ENCODE assay signal across 24 cellular contexts in the genomic region with DNA sequence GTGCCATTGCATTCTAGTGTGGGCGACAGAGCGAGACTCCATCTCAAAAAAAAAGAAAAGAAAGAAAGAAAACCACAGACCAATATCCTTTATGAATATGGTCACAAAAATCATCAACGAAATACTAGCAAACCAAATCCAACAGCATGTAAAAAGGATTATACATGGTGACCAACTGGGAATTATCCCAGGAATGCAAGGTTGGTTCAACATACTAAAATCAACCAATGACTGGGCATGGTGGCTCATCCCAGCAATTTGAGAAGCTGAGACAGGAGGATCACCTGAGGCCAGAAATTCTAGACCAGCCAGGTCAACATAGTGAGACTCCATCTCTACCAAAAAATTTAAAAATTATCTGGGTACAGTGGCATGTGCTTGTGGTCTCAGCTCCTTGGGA. TPM values are rescaled to one million over a fixed set of nuclear protein-coding genes. Genes with fewer than 3 reads are reported as not detected.
"Had no signal": no experiment of that assay in that cellular context is flagged by ENCODE, and none has a peak within 500 bp of the region (broad histone marks: within the 10 kb centered on the region; RNA-seq: fewer than 3 reads in every experiment).

No MANE protein-coding gene starts in this region.

- DNase-seq: activated CD4-positive, alpha-beta memory T cell treated with anti-CD3 and anti-CD28 coated beads for 36 hours; activated CD4-positive, alpha-beta T cell treated with anti-CD3 and anti-CD28 coated beads, Interleukin-2, amount 10 ng/mL, durations not matched to agents 7 days and 5 days; activated CD4-positive, CD25-positive, alpha-beta regulatory T cell; activated CD8-positive, alpha-beta memory T cell treated with anti-CD3 and anti-CD28 coated beads for 24 hours; activated effector memory CD4-positive, alpha-beta T cell treated with anti-CD3 and anti-CD28 coated beads, Interleukin-2, amount 50 U/mL, for 16 hours; activated naive CD4-positive, alpha-beta T cell treated with Interleukin-2 at 50 U/mL for 16 hours; activated naive CD8-positive, alpha-beta T cell treated with anti-CD3 and anti-CD28 coated beads, Interleukin-2, amount 50 U/mL, for 24 hours; activated T-cell treated with anti-CD3 and anti-CD28 coated beads, Interleukin-2, amount 50 U/mL, for 4 hours; amygdala; MM.1S; NCI-H1105; NCI-H1436; NCI-H1694 treated with DMSO at 0.1 percent for 48 hours; NCI-H2029 treated with DMSO at 0.1 percent for 48 hours; NCI-H345; NCI-H510A; SJCRH30; SK-N-SH; T-helper 1 cell had no signal

- H3K27ac ChIP-seq: SJCRH30, VCaP had no signal

- H3K4me1 ChIP-seq: SJCRH30 had no signal

- H3K9me3 Mint-ChIP-seq: activated naive CD8-positive, alpha-beta T cell treated with anti-CD3 and anti-CD28 coated beads, Interleukin-2, amount 50 U/mL, for 24 hours; activated T-cell treated with anti-CD3 and anti-CD28 coated beads, Interleukin-2, amount 50 U/mL, for 4 hours; central memory CD8-positive, alpha-beta T cell had no signal

- ATAC-seq: activated naive CD4-positive, alpha-beta T cell treated with anti-CD3 and anti-CD28 coated beads, Interleukin-2, amount 50 U/mL, for 72 hours; activated naive CD8-positive, alpha-beta T cell treated with anti-CD3 and anti-CD28 coated beads, Interleukin-2, amount 50 U/mL, for 24 hours; activated T-cell treated with anti-CD3 and anti-CD28 coated beads, Interleukin-2, amount 50 U/mL, for 4 hours had no signal

- H3K27me3 Mint-ChIP-seq: activated CD4-positive, alpha-beta memory T cell treated with anti-CD3 and anti-CD28 coated beads for 36 hours; activated CD4-positive, alpha-beta T cell treated with anti-CD3 and anti-CD28 coated beads, Interleukin-2, amount 10 ng/mL, durations not matched to agents 7 days and 5 days; activated naive CD8-positive, alpha-beta T cell treated with anti-CD3 and anti-CD28 coated beads, Interleukin-2, amount 50 U/mL, for 24 hours; central memory CD8-positive, alpha-beta T cell had no signal

- H3K36me3 ChIP-seq: SJCRH30 had no signal

- H3K36me3 Mint-ChIP-seq: activated CD4-positive, alpha-beta memory T cell treated with anti-CD3 and anti-CD28 coated beads for 36 hours; brain had no signal

- H3K27ac Mint-ChIP-seq: activated CD4-positive, alpha-beta memory T cell treated with anti-CD3 and anti-CD28 coated beads for 36 hours; activated CD4-positive, alpha-beta T cell treated with anti-CD3 and anti-CD28 coated beads, Interleukin-2, amount 10 ng/mL, durations not matched to agents 7 days and 5 days; activated naive CD4-positive, alpha-beta T cell treated with anti-CD3 and anti-CD28 coated beads, Interleukin-2, amount 50 U/mL, for 72 hours; activated naive CD8-positive, alpha-beta T cell treated with anti-CD3 and anti-CD28 coated beads, Interleukin-2, amount 50 U/mL, for 24 hours; brain had no signal

- H3K4me3 Mint-ChIP-seq: activated CD4-positive, alpha-beta memory T cell treated with anti-CD3 and anti-CD28 coated beads for 36 hours; activated CD4-positive, alpha-beta T cell treated with anti-CD3 and anti-CD28 coated beads, Interleukin-2, amount 10 ng/mL, durations not matched to agents 7 days and 5 days; activated naive CD8-positive, alpha-beta T cell treated with anti-CD3 and anti-CD28 coated beads, Interleukin-2, amount 50 U/mL, for 24 hours; activated T-cell treated with anti-CD3 and anti-CD28 coated beads, Interleukin-2, amount 50 U/mL, for 4 hours; brain; central memory CD8-positive, alpha-beta T cell had no signal

- H3K9ac ChIP-seq: SK-N-SH had no signal

- H3K4me1 Mint-ChIP-seq: activated CD4-positive, alpha-beta T cell treated with anti-CD3 and anti-CD28 coated beads, Interleukin-2, amount 10 ng/mL, durations not matched to agents 7 days and 5 days; activated naive CD8-positive, alpha-beta T cell treated with anti-CD3 and anti-CD28 coated beads, Interleukin-2, amount 50 U/mL, for 24 hours; brain; central memory CD8-positive, alpha-beta T cell had no signal

- H3K4me2 ChIP-seq: SK-N-SH had no signal

- H3K4me3 ChIP-seq: SJCRH30 had no signal

- H3K27me3 ChIP-seq: SJCRH30 had no signal

RNA-seq across cellular contexts. Expression of gene TSKS, which starts 7.2 kb away (rescaled TPM):
- total RNA-seq: astrocyte, SJCRH30 had no signal
